ENCODE assay signal across 8 cellular contexts in the genomic region with DNA sequence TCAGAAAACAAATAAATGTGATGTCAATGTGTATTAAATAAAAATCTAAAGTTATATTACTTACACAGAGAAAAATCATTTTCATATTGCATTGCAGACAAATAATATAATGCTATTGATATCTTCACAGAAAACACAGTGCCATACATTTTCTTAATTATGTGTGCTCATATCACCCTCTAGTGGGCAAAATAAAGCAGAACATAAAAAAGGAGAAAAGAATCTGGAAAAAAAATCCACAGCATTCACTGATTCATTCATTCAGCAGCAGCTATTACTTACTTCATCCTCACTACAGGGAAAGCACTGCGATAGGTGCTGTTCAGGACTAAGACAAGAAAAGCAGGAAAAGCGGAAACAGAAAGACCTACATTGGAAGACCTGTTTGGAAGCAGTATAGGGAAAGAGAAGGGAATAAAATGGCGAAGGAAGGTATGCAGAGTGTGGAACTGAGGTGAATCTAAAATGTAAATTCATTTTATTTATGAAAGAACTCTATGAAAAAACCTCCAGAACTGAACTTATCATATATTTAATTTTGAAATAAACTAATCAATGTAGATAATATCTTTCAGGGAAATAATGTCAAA.
DNase-seq lines count a peak whose midpoint lies in the region; ATAC-seq, FAIRE-seq and TF ChIP-seq lines count a peak whose summit lies in the region.

No MANE protein-coding gene starts in this region.

- intact Hi-C loops in GM12878 (cut with micrococcal nuclease; ENCODE audit: unreplicated experiment) (loop anchor here (2.0 to 5.0 kb wide), 3 partner anchors 141 to 756 kb away; no protein-coding TSS in a partner anchor), posterior vena cava (cut with DNase I) (no loop called here)

- peak; percentile 75 for ATAC-seq in GM12878

- H3K9ac ChIP-seq in GM12878 (ENCODE audit: control insufficient read depth, insufficient read depth, low read length) (no peak overlapping the region), liver (ENCODE audit: low read depth in 1 of 2, low read length in 2 of 2) (no peak overlapping the region)

- H3K27me3 ChIP-seq in H7 (ENCODE audit: control insufficient read depth, insufficient read depth, low read length) (no peaks in the 10 kb centered on the region), GM12878 (replicated peaks in 1 of 2; ENCODE audit: control insufficient read depth in 2 of 2, insufficient read depth in 2 of 2, low read length in 1 of 2) (no peaks in the 10 kb centered on the region), liver (ENCODE audit: control insufficient read depth in 4 of 4, insufficient read depth in 4 of 4, low read length in 3 of 4) (no peaks in the 10 kb centered on the region)

- TF ChIP-seq CTCF in GM12878 (IDR thresholded peaks at IDR 0.05 in 2 of 3, conservative IDR thresholded peaks at IDR 0.05 in 1 of 3; ENCODE audit: control insufficient read depth in 2 of 3, extremely low read depth in 1 of 3, insufficient read depth in 1 of 3, low read depth in 3 of 3, low read length in 3 of 3) (peak; percentile 40 to 62 (median 56); a peak in 5 of 6 replicates), liver (IDR thresholded peaks at IDR 0.05; ENCODE audit: low read depth, low read length, missing input control) (peak; percentile 50)

- no peak for TF ChIP-seq POLR2A in GM12878 (IDR thresholded peaks at IDR 0.05; ENCODE audit: low read depth, low read length)

- BruUV-seq in GM12878 (replicated peaks; lab: Mats Ljungman, UMichigan) = no TSS peak

- in situ Hi-C loops in GM12878 (cut with MboI) = no loop called here

- TF ChIP-seq EP300 in GM12878 (IDR thresholded peaks at IDR 0.05; ENCODE audit: borderline replicate concordance in 1 of 2, control insufficient read depth in 1 of 2, low read depth in 2 of 2, low read length in 2 of 2) = no peak

- no peaks in the 10 kb centered on the region for H3K79me2 ChIP-seq in GM12878 (ENCODE audit: control insufficient read depth, insufficient read depth, low read length)

- SMC1A ChIA-PET in GM12878 (lab: Charles Lee; ENCODE audit: uncharacterized antibody, unreplicated experiment) = interaction anchor here (0.7 to 1.8 kb wide), 3 partner anchors 508 to 1077 kb away, joined by 3 to 6 read pairs (median 4); no protein-coding TSS in a partner anchor

- FAIRE-seq in GM12878 (lab: Jason Lieb, UNC) = peak; percentile 23

- H3K36me3 ChIP-seq in H7 (replicated peaks; ENCODE audit: control insufficient read depth, insufficient read depth, low read length) (no peaks in the 10 kb centered on the region), GM12878 (ENCODE audit: control insufficient read depth in 2 of 2, insufficient read depth in 2 of 2, low read length in 1 of 2) (peaks cover 0 to 4% of the 10 kb centered on the region in 2 experiments; a peak in 2 of 4 replicates), liver (ENCODE audit: control insufficient read depth in 4 of 4, insufficient read depth in 3 of 4, low read depth in 1 of 4, low read length in 3 of 4) (peaks cover 0 to 5% (median under 1%) of the 10 kb centered on the region in 4 donors)

- no peak overlapping the region for H3K4me2 ChIP-seq in GM12878 (ENCODE audit: control insufficient read depth, insufficient read depth)

- no peak overlapping the region for H3K4me3 ChIP-seq in H7 (ENCODE audit: insufficient read depth, low read depth, low read length)
- H3K4me3 ChIP-seq in GM12878 = no peak overlapping the region
- no peak overlapping the region for H3K4me3 ChIP-seq in liver (ENCODE audit: low read depth in 1 of 3, low read length in 3 of 3)

- RAD21 ChIA-PET in GM12878 (lab: Charles Lee; ENCODE audit: unreplicated experiment) = interaction anchor here (1.3 kb wide), 1 partner anchor 74 kb away, joined by 3 read pairs; a partner anchor contains a TSS

- POLR2A ChIA-PET in GM12878 (lab: Charles Lee) = no interaction called here

- peak; percentile 69 for TF ChIP-seq RAD21 in GM12878 (IDR thresholded peaks at IDR 0.05; ENCODE audit: insufficient read depth, low read depth, low read length)
- TF ChIP-seq RAD21 in liver (IDR thresholded peaks at IDR 0.05) = peak; percentile 74 to 79

- CTCF ChIA-PET in GM12878 (lab: Yijun Ruan, JAX) = interaction anchor here (1.3 to 2.2 kb wide), 6 partner anchors 7 to 581 kb away, joined by 3 to 10 read pairs (median 7); no protein-coding TSS in a partner anchor

- H4K20me1 ChIP-seq in GM12878 (ENCODE audit: control insufficient read depth, insufficient read depth) = no peaks in the 10 kb centered on the region

- no peak overlapping the region for H2AFZ ChIP-seq in GM12878 (ENCODE audit: control insufficient read depth, low read depth, low read length)

- DNase-seq in NCI-H146 (lab: John Stamatoyannopoulos, UW) (peak; percentile 15), NCI-H146 treated with DMSO at 0.1 percent for 48 hours (lab: John Stamatoyannopoulos, UW; ENCODE audit: unreplicated experiment) (no peak), H7 (peak; percentile 7), NCI-H1694 (lab: John Stamatoyannopoulos, UW) (peak; percentile 38), GM12878 (ENCODE audit: low read depth, low spot score) (no peak), posterior vena cava (ENCODE audit: low spot score) (no peak), NCI-H187 (lab: John Stamatoyannopoulos, UW) (no peak)

- no peaks in the 10 kb centered on the region; the same call in 2 of the 3 replicates for H3K9me3 ChIP-seq in GM12878 (replicated peaks; ENCODE audit: control insufficient read depth, insufficient read depth, low read length)
- no peaks in the 10 kb centered on the region for H3K9me3 ChIP-seq in liver (ENCODE audit: control insufficient read depth in 4 of 4, low read length in 3 of 4)

- H3K27ac ChIP-seq in GM12878 (ENCODE audit: control insufficient read depth, insufficient read depth) = no peak overlapping the region
- H3K27ac ChIP-seq in liver (ENCODE audit: low read depth in 1 of 2, low read length in 2 of 2) = no peak overlapping the region

- WGBS in GM12878 (ENCODE audit: insufficient coverage, insufficient replicate concordance, low lambda C conversion rate, missing lambda C conversion rate) = 78% methylated on average over 3 of the region's 3 CpGs
- 92% methylated on average over 3 of the region's 3 CpGs for WGBS in liver

- H3K4me1 ChIP-seq in GM12878 (ENCODE audit: control insufficient read depth, insufficient read depth, low read length) (no peaks in the 10 kb centered on the region), liver (ENCODE audit: control insufficient read depth in 4 of 4, insufficient read depth in 4 of 4, low read length in 3 of 4) (no peaks in the 10 kb centered on the region)

TF ChIP-seq in GM12878, 131 proteins besides CTCF, POLR2A, EP300 and RAD21 (continues in another document):
- peak; percentile 15; the same call in 1 of the 2 replicates for TF ChIP-seq ZNF384 (IDR thresholded peaks at IDR 0.05; ENCODE audit: borderline replicate concordance, low read depth, low read length)
- peak; percentile 38; the same call in 1 of the 2 replicates for TF ChIP-seq SMC3 (IDR thresholded peaks at IDR 0.05; ENCODE audit: borderline replicate concordance, low read length)
- TF ChIP-seq, protein P1, sequence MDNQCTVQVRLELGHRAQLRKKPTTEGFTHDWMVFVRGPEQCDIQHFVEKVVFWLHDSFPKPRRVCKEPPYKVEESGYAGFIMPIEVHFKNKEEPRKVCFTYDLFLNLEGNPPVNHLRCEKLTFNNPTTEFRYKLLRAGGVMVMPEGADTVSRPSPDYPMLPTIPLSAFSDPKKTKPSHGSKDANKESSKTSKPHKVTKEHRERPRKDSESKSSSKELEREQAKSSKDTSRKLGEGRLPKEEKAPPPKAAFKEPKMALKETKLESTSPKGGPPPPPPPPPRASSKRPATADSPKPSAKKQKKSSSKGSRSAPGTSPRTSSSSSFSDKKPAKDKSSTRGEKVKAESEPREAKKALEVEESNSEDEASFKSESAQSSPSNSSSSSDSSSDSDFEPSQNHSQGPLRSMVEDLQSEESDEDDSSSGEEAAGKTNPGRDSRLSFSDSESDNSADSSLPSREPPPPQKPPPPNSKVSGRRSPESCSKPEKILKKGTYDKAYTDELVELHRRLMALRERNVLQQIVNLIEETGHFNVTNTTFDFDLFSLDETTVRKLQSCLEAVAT (IDR thresholded peaks at IDR 0.05) = no peak
- TF ChIP-seq ZNF24 (IDR thresholded peaks at IDR 0.05) = peak; percentile 78
- no peak for TF ChIP-seq ZBED1 (IDR thresholded peaks at IDR 0.05; ENCODE audit: borderline replicate concordance)
- TF ChIP-seq IRF4 (IDR thresholded peaks at IDR 0.05; ENCODE audit: low read depth, low read length) = no peak

TF ChIP-seq in liver, 16 proteins besides CTCF, POLR2A, EP300 and RAD21 (continues in another document):
- TF ChIP-seq, protein P2, sequence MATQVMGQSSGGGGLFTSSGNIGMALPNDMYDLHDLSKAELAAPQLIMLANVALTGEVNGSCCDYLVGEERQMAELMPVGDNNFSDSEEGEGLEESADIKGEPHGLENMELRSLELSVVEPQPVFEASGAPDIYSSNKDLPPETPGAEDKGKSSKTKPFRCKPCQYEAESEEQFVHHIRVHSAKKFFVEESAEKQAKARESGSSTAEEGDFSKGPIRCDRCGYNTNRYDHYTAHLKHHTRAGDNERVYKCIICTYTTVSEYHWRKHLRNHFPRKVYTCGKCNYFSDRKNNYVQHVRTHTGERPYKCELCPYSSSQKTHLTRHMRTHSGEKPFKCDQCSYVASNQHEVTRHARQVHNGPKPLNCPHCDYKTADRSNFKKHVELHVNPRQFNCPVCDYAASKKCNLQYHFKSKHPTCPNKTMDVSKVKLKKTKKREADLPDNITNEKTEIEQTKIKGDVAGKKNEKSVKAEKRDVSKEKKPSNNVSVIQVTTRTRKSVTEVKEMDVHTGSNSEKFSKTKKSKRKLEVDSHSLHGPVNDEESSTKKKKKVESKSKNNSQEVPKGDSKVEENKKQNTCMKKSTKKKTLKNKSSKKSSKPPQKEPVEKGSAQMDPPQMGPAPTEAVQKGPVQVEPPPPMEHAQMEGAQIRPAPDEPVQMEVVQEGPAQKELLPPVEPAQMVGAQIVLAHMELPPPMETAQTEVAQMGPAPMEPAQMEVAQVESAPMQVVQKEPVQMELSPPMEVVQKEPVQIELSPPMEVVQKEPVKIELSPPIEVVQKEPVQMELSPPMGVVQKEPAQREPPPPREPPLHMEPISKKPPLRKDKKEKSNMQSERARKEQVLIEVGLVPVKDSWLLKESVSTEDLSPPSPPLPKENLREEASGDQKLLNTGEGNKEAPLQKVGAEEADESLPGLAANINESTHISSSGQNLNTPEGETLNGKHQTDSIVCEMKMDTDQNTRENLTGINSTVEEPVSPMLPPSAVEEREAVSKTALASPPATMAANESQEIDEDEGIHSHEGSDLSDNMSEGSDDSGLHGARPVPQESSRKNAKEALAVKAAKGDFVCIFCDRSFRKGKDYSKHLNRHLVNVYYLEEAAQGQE (IDR thresholded peaks at IDR 0.05) = no peak
- TF ChIP-seq YY1 (IDR thresholded peaks at IDR 0.05) (no peak), FOXA1 (IDR thresholded peaks at IDR 0.05) (no peak), RXRA (IDR thresholded peaks at IDR 0.05) (no peak), JUND (IDR thresholded peaks at IDR 0.05) (no peak), HNF4A (conservative IDR thresholded peaks at IDR 0.05) (no peak)
- TF ChIP-seq, protein P3, sequence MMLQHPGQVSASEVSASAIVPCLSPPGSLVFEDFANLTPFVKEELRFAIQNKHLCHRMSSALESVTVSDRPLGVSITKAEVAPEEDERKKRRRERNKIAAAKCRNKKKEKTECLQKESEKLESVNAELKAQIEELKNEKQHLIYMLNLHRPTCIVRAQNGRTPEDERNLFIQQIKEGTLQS (IDR thresholded peaks at IDR 0.05) = no peak

Comparison
In these comparisons a context has a peak if more than half of its experiments do, and no peak if none do; other contexts are left out.
1. DNase-seq: peak in NCI-H146 (single experiment), H7 (single experiment) and NCI-H1694 (single experiment); none in NCI-H146 treated with DMSO at 0.1 percent for 48 hours (single experiment), GM12878 (single experiment), posterior vena cava (single experiment) and NCI-H187 (0 of 2).